ENCODE assay signal across 1 cellular context in the genomic region with DNA sequence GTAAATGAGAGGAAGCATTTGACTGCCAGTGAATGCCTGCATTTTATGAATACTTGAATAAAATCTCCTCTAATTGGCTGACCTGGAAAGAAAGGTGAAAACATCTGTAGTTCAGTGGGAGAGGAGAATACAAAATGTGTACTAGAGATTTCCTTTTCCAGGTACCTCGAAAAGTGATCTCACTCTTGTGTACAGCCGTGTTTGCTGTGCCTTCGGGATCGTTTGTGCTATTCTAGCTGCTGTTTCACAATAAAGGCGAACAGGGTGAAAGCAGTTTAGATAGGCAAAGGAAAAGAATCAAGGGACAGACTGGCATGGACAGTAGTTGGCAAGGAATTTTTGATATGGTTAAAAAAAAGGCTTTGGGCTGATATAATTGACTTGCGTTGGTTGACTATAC.
TF ChIP-seq lines count a peak whose summit lies in the region.

No MANE protein-coding gene starts in this region.

TF ChIP-seq in H1, 55 proteins besides CTCF, POLR2A, EP300 and RAD21:
- no peak for TF ChIP-seq NRF1 (IDR thresholded peaks at IDR 0.05; ENCODE audit: low read depth, low read length)
- no peak for TF ChIP-seq KDM4A (IDR thresholded peaks at IDR 0.05; ENCODE audit: low read depth, low read length, severe bottlenecking)
- TF ChIP-seq PHF8 (conservative IDR thresholded peaks at IDR 0.05; ENCODE audit: low read depth, low read length): no peak
- TF ChIP-seq SP2 (IDR thresholded peaks at IDR 0.05; ENCODE audit: low read length): no peak
- no peak for TF ChIP-seq RNF2 (IDR thresholded peaks at IDR 0.05; ENCODE audit: borderline replicate concordance, low read depth, low read length, missing control alignments, poor library complexity, severe bottlenecking)
- TF ChIP-seq TEAD4 (IDR thresholded peaks at IDR 0.05; ENCODE audit: low read depth, low read length): no peak
- TF ChIP-seq TAF7 (optimal IDR thresholded peaks at IDR 0.05; ENCODE audit: borderline replicate concordance, low read depth, low read length): no peak
- TF ChIP-seq SAP30 (IDR thresholded peaks at IDR 0.05; ENCODE audit: insufficient read depth, insufficient replicate concordance, low read length): no peak
- TF ChIP-seq, protein P1, sequence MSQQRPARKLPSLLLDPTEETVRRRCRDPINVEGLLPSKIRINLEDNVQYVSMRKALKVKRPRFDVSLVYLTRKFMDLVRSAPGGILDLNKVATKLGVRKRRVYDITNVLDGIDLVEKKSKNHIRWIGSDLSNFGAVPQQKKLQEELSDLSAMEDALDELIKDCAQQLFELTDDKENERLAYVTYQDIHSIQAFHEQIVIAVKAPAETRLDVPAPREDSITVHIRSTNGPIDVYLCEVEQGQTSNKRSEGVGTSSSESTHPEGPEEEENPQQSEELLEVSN (IDR thresholded peaks at IDR 0.05): no peak
- TF ChIP-seq KDM1A (IDR thresholded peaks at IDR 0.05; ENCODE audit: borderline replicate concordance, low read length): no peak
TF ChIP-seq in H1: peak in this region for 0.
